Comparison of ENCODE assay signal across 28 cellular contexts in genomic region chr4:84501197-84501492, GRCh38. TPM values are rescaled to one million over a fixed set of nuclear protein-coding genes. Genes with fewer than 3 reads are reported as not detected.
"Had no signal": no experiment of that assay in that cellular context is flagged by ENCODE, and none has a peak within 500 bp of the region (broad histone marks: within the 10 kb centered on the region; RNA-seq: fewer than 3 reads in every experiment).

No MANE protein-coding gene starts in this region.

- H3K27ac ChIP-seq: pancreas, psoas muscle had no signal

- H3K27ac Mint-ChIP-seq: activated B cell treated with CpG ODN at 0.5 μM for 24 hours; activated CD4-positive, alpha-beta T cell treated with anti-CD3 and anti-CD28 coated beads for 36 hours; activated naive CD8-positive, alpha-beta T cell treated with anti-CD3 and anti-CD28 coated beads, Interleukin-2, amount 10 ng/mL, durations not matched to agents 7 days and 5 days; natural killer cell had no signal

- H3K4me3 ChIP-seq: pancreas, psoas muscle had no signal

- H3K4me3 Mint-ChIP-seq: activated B cell treated with CpG ODN at 0.5 μM for 24 hours; activated CD4-positive, alpha-beta T cell treated with anti-CD3 and anti-CD28 coated beads for 36 hours; activated naive CD8-positive, alpha-beta T cell treated with anti-CD3 and anti-CD28 coated beads, Interleukin-2, amount 10 ng/mL, durations not matched to agents 7 days and 5 days; activated T-cell treated with anti-CD3 and anti-CD28 coated beads, Interleukin-2, amount 50 U/mL, for 4 hours; natural killer cell had no signal

- H3K9me3 ChIP-seq: psoas muscle had no signal

- ATAC-seq: activated CD4-positive, alpha-beta T cell treated with anti-CD3 and anti-CD28 coated beads for 36 hours; activated T-cell treated with anti-CD3 and anti-CD28 coated beads, Interleukin-2, amount 50 U/mL, for 4 hours; left cardiac atrium; natural killer cell; pancreas; psoas muscle; right cardiac atrium had no signal

- DNase-seq: activated B cell treated with CpG ODN at 0.5 μM for 24 hours; activated CD4-positive, alpha-beta T cell treated with anti-CD3 and anti-CD28 coated beads for 36 hours; activated CD4-positive, alpha-beta T cell treated with anti-CD3 and anti-CD28 coated beads, Interleukin-2, amount 50 U/mL, for 4 hours; activated CD8-positive, alpha-beta memory T cell treated with anti-CD3 and anti-CD28 coated beads, Interleukin-2, amount 50 U/mL, for 48 hours; activated naive CD4-positive, alpha-beta T cell treated with Interleukin-2 at 50 U/mL for 16 hours; activated naive CD8-positive, alpha-beta T cell treated with anti-CD3 and anti-CD28 coated beads, Interleukin-2, amount 10 ng/mL, durations not matched to agents 7 days and 5 days; activated T-cell treated with anti-CD3 and anti-CD28 coated beads, Interleukin-2, amount 50 U/mL, for 4 hours; amniotic stem cell; cortex of kidney; foreskin melanocyte; hippocampal formation; islet precursor cell; left cardiac atrium; midbrain; natural killer cell; psoas muscle; right cardiac atrium; stimulated activated CD4-positive, alpha-beta T cell treated with anti-CD3 and anti-CD28 coated beads, Interleukin-12 subunit alpha, Interleukin-12 subunit beta, amount 100 ng/mL, for 4 hours; stimulated activated CD4-positive, alpha-beta T cell treated with anti-CD3 and anti-CD28 coated beads, Interleukin-4, amount 100 ng/mL, for 4 hours; T1000; trophoblast cell had no signal

- H3K36me3 ChIP-seq: pancreas had no signal

RNA-seq across cellular contexts. Expression of gene NKX6-1, which starts 2.1 kb away (rescaled TPM):
- total RNA-seq: activated B cell treated with CpG ODN at 0.5 μM for 24 hours; activated CD4-positive, alpha-beta T cell treated with anti-CD3 and anti-CD28 coated beads for 36 hours; activated CD8-positive, alpha-beta memory T cell treated with anti-CD3 and anti-CD28 coated beads for 36 hours; activated naive CD8-positive, alpha-beta T cell treated with anti-CD3 and anti-CD28 coated beads, Interleukin-2, amount 10 ng/mL, durations not matched to agents 7 days and 5 days; activated T-cell treated with anti-CD3 and anti-CD28 coated beads, Interleukin-2, amount 50 U/mL, for 4 hours; activated T-helper 2 cell treated with anti-CD3 and anti-CD28 coated beads, Interferon-gamma antibody, Interleukin-2, Interleukin-4, amounts not matched to agents 10 μg/mL and 5 μg/mL and 100 μg/mL, durations not matched to agents 14 hours and 24 hours and 36 hours; epithelial cell of proximal tubule; left cardiac atrium; natural killer cell; right cardiac atrium; skeletal muscle tissue; T-helper 1 cell treated with Interleukin-12 subunit alpha and Interleukin-12 subunit beta and Interleukin-4 antibody, amounts not matched to agents 30 ng/mL and 1 ng/mL, for 36 hours; temporal lobe had no signal
